24 cellular contexts compared by ENCODE assay signal in the genomic region with DNA sequence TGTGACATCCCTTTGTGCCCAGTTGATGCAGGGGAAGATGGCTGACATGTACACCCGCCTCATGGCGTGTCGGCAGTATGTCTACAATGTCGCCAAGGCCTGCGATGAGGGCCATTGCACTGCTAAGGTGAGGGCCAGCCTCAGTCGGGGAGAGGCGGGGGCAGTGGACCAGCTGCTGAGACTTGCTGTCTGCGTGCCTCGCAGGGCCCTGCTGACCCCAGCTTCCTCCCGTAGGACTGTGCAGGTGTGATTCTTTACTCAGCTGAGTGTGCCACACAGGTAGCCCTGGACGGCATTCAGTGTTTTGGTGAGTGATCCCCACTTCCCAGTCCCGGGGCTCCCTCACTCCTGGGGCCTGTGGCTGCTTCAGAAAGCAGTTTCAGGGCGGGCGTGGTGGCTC.
"Had no signal": no experiment of that assay in that cellular context is flagged by ENCODE, and none has a peak within 500 bp of the region (broad histone marks: within the 10 kb centered on the region; RNA-seq: fewer than 3 reads in every experiment).

No MANE protein-coding gene starts in this region.

- FAIRE-seq: keratinocyte had no signal

- H3K27ac ChIP-seq: colonic mucosa, epithelial cell of prostate, gastrocnemius medialis, psoas muscle, skin epidermis, suprapubic skin, transverse colon, upper lobe of right lung, vagina had no signal

- DNase-seq: colonic mucosa; effector CD8-positive, alpha-beta T cell; endodermal cell; foreskin fibroblast; gastrocnemius medialis; mesenchymal stem cell; mucosa of descending colon; naive B cell; psoas muscle; right cardiac atrium; stimulated activated CD4-positive, alpha-beta T cell treated with anti-CD3 and anti-CD28 coated beads, Interleukin-15, amount 100 ng/mL, for 24 hours; stimulated activated CD4-positive, alpha-beta T cell treated with anti-CD3 and anti-CD28 coated beads, Interleukin-2, amount 100 ng/mL, for 48 hours; stimulated activated naive CD4-positive, alpha-beta T cell; stimulated activated naive CD8-positive, alpha-beta T cell treated with anti-CD3 and anti-CD28 coated beads, Interleukin-15, amount 100 ng/mL, for 72 hours; transverse colon; upper lobe of right lung had no signal

- ATAC-seq: esophagus mucosa; gastrocnemius medialis; left lobe of liver; mucosa of descending colon; natural killer cell treated with Interleukin-12 subunit alpha and Interleukin-12 subunit beta and Interleukin-15 and Interleukin-18, amount 100 ng/mL, for 72 hours; psoas muscle; right cardiac atrium; stimulated activated naive CD8-positive, alpha-beta T cell treated with anti-CD3 and anti-CD28 coated beads, Interleukin-15, amount 100 ng/mL, for 72 hours; upper lobe of right lung had no signal
